ENCODE assay signal across 17 cellular contexts in genomic region chr14:65434216-65434850, GRCh38. TPM values are rescaled to one million over a fixed set of nuclear protein-coding genes. Genes with fewer than 3 reads are reported as not detected.
DNase-seq lines count a peak whose midpoint lies in the region; ATAC-seq, FAIRE-seq and TF ChIP-seq lines count a peak whose summit lies in the region.
"Had no signal": no experiment of that assay in that cellular context is flagged by ENCODE, and none has a peak within 500 bp of the region (broad histone marks: within the 10 kb centered on the region; RNA-seq: fewer than 3 reads in every experiment).

No MANE protein-coding gene starts in this region.

- peak overlapping the region; percentile 11 for H3K4me3 Mint-ChIP-seq in activated CD4-positive, alpha-beta T cell treated with anti-CD3 and anti-CD28 coated beads, Interleukin-2, amount 10 ng/mL, durations not matched to agents 24 days and 14 days
- H3K4me3 Mint-ChIP-seq in T-helper 17 cell (no peak overlapping the region), glutamatergic neuron (ENCODE audit: unreplicated experiment) (peak overlapping the region; percentile 37)

- TF ChIP-seq CTCF in glutamatergic neuron (IDR thresholded peaks at IDR 0.05; ENCODE audit: partially characterized antibody, unreplicated experiment) (no peak), testis (IDR thresholded peaks at IDR 0.05) (no peak)

- DNase-seq in activated CD4-positive, alpha-beta T cell treated with anti-CD3 and anti-CD28 coated beads, Interleukin-2, amount 10 ng/mL, durations not matched to agents 24 days and 14 days: no peak
- no peak for DNase-seq in activated CD4-positive, alpha-beta T cell treated with anti-CD3 and anti-CD28 coated beads for 48 hours
- no peak for DNase-seq in T-helper 17 cell
- no peak for DNase-seq in glutamatergic neuron
- no peak for DNase-seq in urothelium cell line (ENCODE audit: low spot score)
- no peak for DNase-seq in testis
- DNase-seq in MG63: no peak
- no peak for DNase-seq in T-helper 9 cell
- DNase-seq: activated CD8-positive, alpha-beta memory T cell treated with anti-CD3 and anti-CD28 coated beads, Interleukin-2, amount 50 U/mL, for 4 hours; amniotic stem cell; DMS 273 treated with DMSO at 0.1 percent for 48 hours; left colon; NCI-H1092; NCI-H446; T1000; transverse colon had no signal

- peak; percentile 46 for FAIRE-seq in urothelium cell line (lab: Jason Lieb, UNC)
- FAIRE-seq: RCC 7860 had no signal

- H3K9me3 Mint-ChIP-seq in activated CD4-positive, alpha-beta T cell treated with anti-CD3 and anti-CD28 coated beads, Interleukin-2, amount 10 ng/mL, durations not matched to agents 24 days and 14 days: no peaks in the 10 kb centered on the region
- no peaks in the 10 kb centered on the region for H3K9me3 Mint-ChIP-seq in glutamatergic neuron (ENCODE audit: unreplicated experiment)

- no peak overlapping the region for H3K4me3 ChIP-seq in testis
- H3K4me3 ChIP-seq in MG63: no peak overlapping the region
- H3K4me3 ChIP-seq: transverse colon had no signal

- peaks cover 13% of the 10 kb centered on the region for H3K4me1 ChIP-seq in testis

- H3K9me3 ChIP-seq in T-helper 17 cell (ENCODE audit: control insufficient read depth, low read length, poor library complexity, severe bottlenecking) (no peaks in the 10 kb centered on the region), testis (no peaks in the 10 kb centered on the region), MG63 (no peaks in the 10 kb centered on the region)
- H3K9me3 ChIP-seq: transverse colon had no signal

- H3K27ac ChIP-seq in testis: peak overlapping the region in 1 of 2 donors; percentile 39
- H3K27ac ChIP-seq: transverse colon had no signal

- peaks cover 45% of the 10 kb centered on the region for H3K36me3 Mint-ChIP-seq in activated CD4-positive, alpha-beta T cell treated with anti-CD3 and anti-CD28 coated beads, Interleukin-2, amount 10 ng/mL, durations not matched to agents 24 days and 14 days (ENCODE audit: low read depth)
- H3K36me3 Mint-ChIP-seq in T-helper 17 cell (ENCODE audit: low read depth) (peaks cover 4% of the 10 kb centered on the region), glutamatergic neuron (ENCODE audit: unreplicated experiment) (no peaks in the 10 kb centered on the region)

- peak overlapping the region; percentile 58 for H3K27ac Mint-ChIP-seq in activated CD4-positive, alpha-beta T cell treated with anti-CD3 and anti-CD28 coated beads, Interleukin-2, amount 10 ng/mL, durations not matched to agents 24 days and 14 days
- peak overlapping the region; percentile 49 for H3K27ac Mint-ChIP-seq in T-helper 17 cell
- H3K27ac Mint-ChIP-seq in glutamatergic neuron (ENCODE audit: unreplicated experiment): peak overlapping the region; percentile 3

- TF ChIP-seq POLR2A in testis (IDR thresholded peaks at IDR 0.05): no peak

- 35 to 42% methylated on average over 3 of the region's 3 CpGs for WGBS in testis, 2 donors

- H3K36me3 ChIP-seq in testis (ENCODE audit: low read depth, missing control alignments) (no peaks in the 10 kb centered on the region), MG63 (no peaks in the 10 kb centered on the region)
- H3K36me3 ChIP-seq: transverse colon had no signal

- no peaks in the 10 kb centered on the region for H3K27me3 Mint-ChIP-seq in activated CD4-positive, alpha-beta T cell treated with anti-CD3 and anti-CD28 coated beads, Interleukin-2, amount 10 ng/mL, durations not matched to agents 24 days and 14 days
- H3K27me3 Mint-ChIP-seq in T-helper 17 cell (no peaks in the 10 kb centered on the region), glutamatergic neuron (ENCODE audit: unreplicated experiment) (peaks cover 2% of the 10 kb centered on the region)

- intact Hi-C loops in activated CD4-positive, alpha-beta T cell treated with anti-CD3 and anti-CD28 coated beads, Interleukin-2, amount 10 ng/mL, durations not matched to agents 24 days and 14 days (cut with micrococcal nuclease): no loop called here
- intact Hi-C loops in testis (cut with DNase I; ENCODE audit: low total_unique reads): no loop called here

- peaks cover 53% of the 10 kb centered on the region for H3K4me1 Mint-ChIP-seq in activated CD4-positive, alpha-beta T cell treated with anti-CD3 and anti-CD28 coated beads, Interleukin-2, amount 10 ng/mL, durations not matched to agents 24 days and 14 days
- H3K4me1 Mint-ChIP-seq in T-helper 17 cell (peaks cover 48% of the 10 kb centered on the region), glutamatergic neuron (ENCODE audit: low read depth, unreplicated experiment) (peaks cover 29% of the 10 kb centered on the region)

- ATAC-seq in T-helper 17 cell: no peak
- ATAC-seq: left colon had no signal

- H3K27me3 ChIP-seq in testis: no peaks in the 10 kb centered on the region
- no peaks in the 10 kb centered on the region for H3K27me3 ChIP-seq in MG63
- H3K27me3 ChIP-seq: transverse colon had no signal

RNA-seq across cellular contexts. Expression of gene FUT8, which starts 21.8 kb away (rescaled TPM):
- 125 and 137 TPM in 2 replicates for total RNA-seq in activated CD4-positive, alpha-beta T cell treated with anti-CD3 and anti-CD28 coated beads, Interleukin-2, amount 10 ng/mL, durations not matched to agents 24 days and 14 days
- 10 to 100 TPM; 45.5 to 51.3 TPM for total RNA-seq in T-helper 17 cell
- total RNA-seq in glutamatergic neuron (ENCODE audit: unreplicated experiment): 56.6 TPM
- total RNA-seq in testis: 10 to 100 TPM; 58.7 to 68.3 TPM
- 47.1 TPM for polyA plus RNA-seq in testis (ENCODE audit: insufficient read depth, low read depth, low replicate concordance)
- total RNA-seq in MG63 (2014; rRNA removed; shearing (Covaris generic); ENCODE audit: low replicate concordance): 19.8 and 22.1 TPM in 2 replicates

Comparison
In these comparisons a context has a peak if more than half of its experiments do, and no peak if none do; other contexts are left out.
1. H3K27ac Mint-ChIP-seq: peak in every context shown above with its lines; median percentile 58 in activated CD4-positive, alpha-beta T cell treated with anti-CD3 and anti-CD28 coated beads, Interleukin-2, amount 10 ng/mL, durations not matched to agents 24 days and 14 days; 49 in T-helper 17 cell; 3 in glutamatergic neuron.